In the genomic region with DNA sequence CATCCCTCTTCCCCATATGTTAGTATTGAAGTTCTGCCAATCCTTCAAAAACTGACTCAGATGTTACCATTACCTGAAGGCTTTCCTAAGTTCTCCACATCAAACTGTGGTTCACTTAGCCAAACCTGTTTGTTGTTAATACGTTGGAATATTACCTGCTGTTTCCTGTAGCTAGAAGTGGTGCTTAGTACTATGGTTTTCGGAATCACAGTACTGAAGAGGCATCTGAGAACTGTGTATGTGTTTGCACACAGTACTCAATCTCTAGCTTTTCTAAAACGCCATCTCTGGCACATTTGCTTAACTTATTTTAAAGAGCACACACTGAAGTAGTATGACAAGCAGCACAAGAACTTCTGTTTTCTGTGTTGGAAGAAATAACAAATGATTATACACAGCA, we compare ENCODE assay signal across 19 cellular contexts.
"Had no signal": no experiment of that assay in that cellular context is flagged by ENCODE, and none has a peak within 500 bp of the region (broad histone marks: within the 10 kb centered on the region; RNA-seq: fewer than 3 reads in every experiment).

No MANE protein-coding gene starts in this region.

- H3K9me3 ChIP-seq: gastroesophageal sphincter, heart right ventricle, mucosa of descending colon, ovary, right lobe of liver, suprapubic skin had no signal

- H3K27me3 ChIP-seq: ovary, right lobe of liver had no signal

- H3K4me3 ChIP-seq: dorsolateral prefrontal cortex, gastroesophageal sphincter, heart right ventricle, mucosa of descending colon, ovary, right lobe of liver, suprapubic skin had no signal

- H3K4me1 ChIP-seq: gastroesophageal sphincter, heart right ventricle, right lobe of liver, suprapubic skin had no signal

- H3K36me3 ChIP-seq: gastroesophageal sphincter, heart right ventricle, ovary, right lobe of liver, suprapubic skin had no signal

- H3K4me1 Mint-ChIP-seq: activated B cell treated with CpG ODN at 0.5 μM for 24 hours had no signal

- H3K27me3 Mint-ChIP-seq: activated B cell treated with CpG ODN at 0.5 μM for 24 hours had no signal

- H3K27ac ChIP-seq: dorsolateral prefrontal cortex, gastroesophageal sphincter, heart right ventricle, ovary, right lobe of liver, suprapubic skin had no signal

- H3K27ac Mint-ChIP-seq: activated B cell treated with CpG ODN at 0.5 μM for 24 hours; activated CD8-positive, alpha-beta T cell treated with anti-CD3 and anti-CD28 coated beads for 36 hours; endodermal cell; naive thymus-derived CD4-positive, alpha-beta T cell; stimulated activated naive CD8-positive, alpha-beta T cell treated with anti-CD3 and anti-CD28 coated beads, Interleukin-15, Interleukin-2, amounts not matched to agents 100 ng/mL and 50 ng/mL, for 24 hours had no signal

- H3K4me3 Mint-ChIP-seq: activated B cell treated with CpG ODN at 0.5 μM for 24 hours; activated CD8-positive, alpha-beta T cell treated with anti-CD3 and anti-CD28 coated beads for 36 hours; activated T-cell treated with anti-CD3 and anti-CD28 coated beads, Interleukin-2, amount 50 U/mL, for 4 hours; endodermal cell; naive thymus-derived CD4-positive, alpha-beta T cell; stimulated activated naive CD8-positive, alpha-beta T cell treated with anti-CD3 and anti-CD28 coated beads, Interleukin-15, Interleukin-2, amounts not matched to agents 100 ng/mL and 50 ng/mL, for 24 hours had no signal

- H3K9me3 Mint-ChIP-seq: activated B cell treated with CpG ODN at 0.5 μM for 24 hours, endodermal cell had no signal

- DNase-seq: activated B cell treated with CpG ODN at 0.5 μM for 24 hours; activated CD4-positive, alpha-beta T cell treated with anti-CD3 and anti-CD28 coated beads for 48 hours; activated CD8-positive, alpha-beta T cell treated with anti-CD3 and anti-CD28 coated beads for 36 hours; activated effector memory CD4-positive, alpha-beta T cell treated with Interleukin-2 at 50 U/mL for 16 hours; activated naive CD4-positive, alpha-beta T cell treated with anti-CD3 and anti-CD28 coated beads, Interleukin-2, amount 50 U/mL, for 16 hours; activated T-cell treated with anti-CD3 and anti-CD28 coated beads, Interleukin-2, amount 50 U/mL, for 4 hours; dorsolateral prefrontal cortex; endodermal cell; erythroblast; heart right ventricle; left colon; mucosa of descending colon; naive thymus-derived CD4-positive, alpha-beta T cell; ovary; right lobe of liver; trophoblast cell had no signal
